22 cellular contexts compared by ENCODE assay signal in the genomic region with DNA sequence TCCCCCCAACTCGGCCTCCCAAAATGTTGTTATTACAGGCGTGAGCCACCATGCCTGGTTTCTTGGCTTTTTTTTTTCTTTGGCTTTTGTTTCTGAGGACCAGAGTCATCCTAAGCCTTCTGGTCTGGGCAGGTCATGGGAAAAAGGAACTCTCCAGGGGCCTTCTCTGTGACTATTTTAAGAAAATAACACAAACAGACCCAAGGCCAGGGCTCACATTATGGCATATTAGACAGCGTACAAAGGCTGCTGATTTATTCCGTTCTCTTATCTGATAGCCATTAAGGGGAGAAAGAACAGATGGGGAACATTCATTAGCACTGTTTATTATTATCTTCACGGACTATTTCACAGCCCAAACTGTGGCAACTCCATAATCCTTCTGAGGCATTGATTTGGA. TPM values are rescaled to one million over a fixed set of nuclear protein-coding genes. Genes with fewer than 3 reads are reported as not detected.
"Had no signal": no experiment of that assay in that cellular context is flagged by ENCODE, and none has a peak within 500 bp of the region (broad histone marks: within the 10 kb centered on the region; RNA-seq: fewer than 3 reads in every experiment).

No MANE protein-coding gene starts in this region.

- H3K9me3 ChIP-seq: colonic mucosa, esophagus muscularis mucosa, gastrocnemius medialis, heart left ventricle, lower lobe of right lung, prostate gland, upper lobe of right lung had no signal

- H3K36me3 ChIP-seq: colonic mucosa, esophagus muscularis mucosa, gastrocnemius medialis, heart left ventricle, lower lobe of right lung, neural progenitor cell, prostate gland, upper lobe of right lung had no signal

- H3K4me3 ChIP-seq: colonic mucosa, esophagus muscularis mucosa, gastrocnemius medialis, heart left ventricle, lower lobe of right lung, neural progenitor cell, prostate gland, upper lobe of right lung had no signal

- ATAC-seq: activated naive CD4-positive, alpha-beta T cell treated with anti-CD3 and anti-CD28 coated beads, Interleukin-2, amount 50 U/mL, for 72 hours; activated T-helper 17 cell treated with anti-CD3 and anti-CD28 coated beads, Interleukin-2, amount 50 U/mL, for 72 hours; gastrocnemius medialis; heart left ventricle; lower lobe of right lung; naive thymus-derived CD8-positive, alpha-beta T cell; stimulated activated naive B cell treated with anti-CD40 and anti-IgM and Interleukin-4, amounts not matched to agents 10 μg/mL and 1 μg/mL and 100 μg/mL, for 72 hours; upper lobe of right lung had no signal

- H3K4me1 ChIP-seq: colonic mucosa, gastrocnemius medialis, heart left ventricle, lower lobe of right lung, neural progenitor cell, prostate gland, upper lobe of right lung had no signal

- FAIRE-seq: bronchial epithelial cell, TTC549 had no signal

- DNase-seq: activated CD4-positive, alpha-beta T cell treated with anti-CD3 and anti-CD28 coated beads, Interleukin-2, amount 50 U/mL, for 4 hours; activated CD8-positive, alpha-beta memory T cell treated with anti-CD3 and anti-CD28 coated beads, Interleukin-2, amount 50 U/mL, for 4 hours; activated T-cell treated with anti-CD3 and anti-CD28 coated beads, Interleukin-2, amount 50 U/mL, for 24 hours; colonic mucosa; gastrocnemius medialis; lower lobe of right lung; naive thymus-derived CD8-positive, alpha-beta T cell; stimulated activated CD4-positive, alpha-beta T cell treated with anti-CD3 and anti-CD28 coated beads, Interleukin-2, amount 100 ng/mL, for 48 hours; stimulated activated CD8-positive, alpha-beta memory T cell treated with anti-CD3 and anti-CD28 coated beads, Interleukin-4, amount 100 ng/mL, for 48 hours; stimulated activated naive B cell treated with anti-CD40 and anti-IgM and Interleukin-4, amounts not matched to agents 10 μg/mL and 1 μg/mL and 100 μg/mL, for 72 hours; T-helper 1 cell; upper lobe of right lung had no signal

- H3K27me3 ChIP-seq: colonic mucosa, esophagus muscularis mucosa, gastrocnemius medialis, heart left ventricle, neural progenitor cell, upper lobe of right lung had no signal

- H3K27ac ChIP-seq: colonic mucosa, esophagus muscularis mucosa, gastrocnemius medialis, heart left ventricle, lower lobe of right lung, neural progenitor cell, prostate gland, upper lobe of right lung had no signal

RNA-seq across cellular contexts. Expression of a gene that starts 28.8 kb away (rescaled TPM):
- total RNA-seq: activated naive CD4-positive, alpha-beta T cell treated with anti-CD3 and anti-CD28 coated beads, Interleukin-2, amount 50 U/mL, for 72 hours; activated T-helper 17 cell treated with anti-CD3 and anti-CD28 coated beads, Interleukin-2, amount 50 U/mL, for 72 hours; bronchial epithelial cell; colonic mucosa; gastrocnemius medialis; heart left ventricle; lower lobe of right lung; naive thymus-derived CD8-positive, alpha-beta T cell; osteoblast; prostate gland; temporal lobe; upper lobe of right lung had no signal
- polyA plus RNA-seq: heart left ventricle; naive thymus-derived CD8-positive, alpha-beta T cell had no signal
